In the genomic region with DNA sequence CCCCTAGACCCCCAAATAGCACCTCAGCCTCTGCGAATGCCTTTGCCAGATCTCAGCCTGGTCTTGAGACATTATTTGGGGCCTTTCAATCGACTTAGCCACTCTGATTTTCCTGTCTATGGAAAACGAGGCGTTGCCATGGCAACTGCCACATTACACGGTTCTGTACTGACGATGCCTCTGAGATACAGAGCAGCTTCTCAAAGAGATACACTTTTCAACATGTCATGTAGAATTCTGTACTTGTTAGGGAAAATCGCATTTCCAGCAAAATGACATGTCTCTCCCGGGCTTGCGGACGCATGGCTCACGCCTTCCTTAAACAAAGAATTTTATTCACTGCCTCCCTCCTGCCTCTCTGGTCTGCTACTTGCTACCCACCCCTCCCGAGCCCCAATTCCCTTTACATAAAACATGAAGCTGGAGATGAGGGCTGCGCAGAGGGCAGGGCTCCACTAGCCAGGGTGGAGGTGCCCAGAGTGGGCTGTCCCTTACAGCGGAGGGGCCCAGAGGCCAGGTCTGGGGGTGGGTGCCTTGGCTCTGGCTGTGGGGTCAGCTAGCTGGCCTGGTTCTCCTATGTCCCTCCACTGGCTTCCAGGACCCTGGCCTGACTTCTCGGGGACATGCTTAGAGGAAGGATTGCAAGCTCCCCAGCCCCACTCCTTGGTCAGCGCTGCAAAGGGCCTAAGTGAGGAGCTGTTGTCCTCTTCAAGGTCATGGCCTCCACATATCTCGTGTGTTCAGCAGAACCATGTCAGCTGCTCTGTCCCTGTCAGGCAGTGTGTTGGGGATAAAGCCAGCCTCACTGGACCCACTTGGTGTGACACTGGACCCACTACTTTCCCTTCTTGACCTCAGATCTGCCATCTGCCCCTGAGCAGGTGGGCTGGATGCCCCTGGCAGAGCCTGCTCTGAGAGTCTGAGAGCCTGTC, we compare ENCODE assay signal across 25 cellular contexts.
DNase-seq lines count a peak whose midpoint lies in the region; ATAC-seq and TF ChIP-seq lines count a peak whose summit lies in the region.
"Had no signal": no experiment of that assay in that cellular context is flagged by ENCODE, and none has a peak within 500 bp of the region (broad histone marks: within the 10 kb centered on the region; RNA-seq: fewer than 3 reads in every experiment).

No MANE protein-coding gene starts in this region.

- H3K36me3 Mint-ChIP-seq in brain: no peaks in the 10 kb centered on the region
- no peaks in the 10 kb centered on the region for H3K36me3 Mint-ChIP-seq in activated T-helper 1 cell treated with anti-CD3 and anti-CD28 coated beads, Interleukin-12 subunit alpha, Interleukin-12 subunit beta, Interleukin-2, Interleukin-4 antibody, amounts not matched to agents 30 ng/mL and 10 ng/mL and 1 ng/mL, durations not matched to agents 14 hours and 24 hours and 36 hours (ENCODE audit: low read depth)
- H3K36me3 Mint-ChIP-seq: activated naive CD4-positive, alpha-beta T cell treated with anti-CD3 and anti-CD28 coated beads, Interleukin-2, amount 10 ng/mL, durations not matched to agents 7 days and 5 days had no signal

- H3K4me1 ChIP-seq in foreskin keratinocyte: no peaks in the 10 kb centered on the region
- H3K4me1 ChIP-seq: lower lobe of right lung, parathyroid adenoma, Peyer's patch, upper lobe of left lung had no signal

- peak; percentile 8 for DNase-seq in NCI-H2227 treated with DMSO at 0.1 percent for 48 hours (lab: John Stamatoyannopoulos, UW)
- DNase-seq in posterior cingulate gyrus: peak in 9 of 10 donors; percentile 29 to 95 (median 75)
- no peak for DNase-seq in foreskin keratinocyte
- no peak for DNase-seq in activated T-helper 1 cell treated with anti-CD3 and anti-CD28 coated beads, Interleukin-12 subunit alpha, Interleukin-12 subunit beta, Interleukin-2, Interleukin-4 antibody, amounts not matched to agents 30 ng/mL and 10 ng/mL and 1 ng/mL, durations not matched to agents 14 hours and 24 hours and 36 hours (ENCODE audit: low spot score)
- DNase-seq in stimulated activated naive CD8-positive, alpha-beta T cell treated with anti-CD3 and anti-CD28 coated beads, Interleukin-15, Interleukin-2, amounts not matched to agents 100 U/mL and 50 U/mL, for 24 hours: no peak
- DNase-seq: activated CD8-positive, alpha-beta T cell treated with anti-CD3 and anti-CD28 coated beads for 36 hours; activated naive CD4-positive, alpha-beta T cell treated with anti-CD3 and anti-CD28 coated beads, Interleukin-2, amount 10 ng/mL, durations not matched to agents 7 days and 5 days; activated T-cell treated with anti-CD3 and anti-CD28 coated beads, Interleukin-2, amount 50 U/mL, for 1 hour; CD8-positive, alpha-beta memory T cell; DND-41; lower lobe of right lung; NCI-H187; NK-92 treated with Interleukin-12 subunit alpha and Interleukin-12 subunit beta, amount 100 ng/mL, for 24 hours; Peyer's patch; SK-N-SH; stimulated activated CD4-positive, alpha-beta T cell treated with anti-CD3 and anti-CD28 coated beads, Interleukin-4, amount 100 ng/mL, for 1 hour had no signal

- peaks cover 3 to 23% (median 15%) of the 10 kb centered on the region in 5 experiments for H3K9me3 Mint-ChIP-seq in brain
- H3K9me3 Mint-ChIP-seq in activated T-helper 1 cell treated with anti-CD3 and anti-CD28 coated beads, Interleukin-12 subunit alpha, Interleukin-12 subunit beta, Interleukin-2, Interleukin-4 antibody, amounts not matched to agents 30 ng/mL and 10 ng/mL and 1 ng/mL, durations not matched to agents 14 hours and 24 hours and 36 hours: no peaks in the 10 kb centered on the region
- H3K9me3 Mint-ChIP-seq: activated CD8-positive, alpha-beta T cell treated with anti-CD3 and anti-CD28 coated beads for 36 hours; activated naive CD4-positive, alpha-beta T cell treated with anti-CD3 and anti-CD28 coated beads, Interleukin-2, amount 10 ng/mL, durations not matched to agents 7 days and 5 days; stimulated activated naive CD8-positive, alpha-beta T cell treated with anti-CD3 and anti-CD28 coated beads, Interleukin-15, Interleukin-2, amounts not matched to agents 100 ng/mL and 50 ng/mL, for 24 hours; T-helper 2 cell treated with Interferon-gamma antibody and Interleukin-4, amounts not matched to agents 5 μg/mL and 100 μg/mL, for 36 hours had no signal

- H3K27me3 ChIP-seq in layer of hippocampus (ENCODE audit: control insufficient read depth, insufficient read depth, low read length) (no peaks in the 10 kb centered on the region), foreskin keratinocyte (no peaks in the 10 kb centered on the region)
- H3K27me3 ChIP-seq: Peyer's patch, upper lobe of left lung had no signal

- peak overlapping the region; percentile 87 to 99 (median 97) for H3K27ac Mint-ChIP-seq in brain
- no peak overlapping the region for H3K27ac Mint-ChIP-seq in activated T-helper 1 cell treated with anti-CD3 and anti-CD28 coated beads, Interleukin-12 subunit alpha, Interleukin-12 subunit beta, Interleukin-2, Interleukin-4 antibody, amounts not matched to agents 30 ng/mL and 10 ng/mL and 1 ng/mL, durations not matched to agents 14 hours and 24 hours and 36 hours
- H3K27ac Mint-ChIP-seq: activated CD8-positive, alpha-beta T cell treated with anti-CD3 and anti-CD28 coated beads for 36 hours; activated naive CD4-positive, alpha-beta T cell treated with anti-CD3 and anti-CD28 coated beads, Interleukin-2, amount 10 ng/mL, durations not matched to agents 7 days and 5 days; CD8-positive, alpha-beta memory T cell; stimulated activated naive CD8-positive, alpha-beta T cell treated with anti-CD3 and anti-CD28 coated beads, Interleukin-15, Interleukin-2, amounts not matched to agents 100 ng/mL and 50 ng/mL, for 24 hours; T-helper 2 cell treated with Interferon-gamma antibody and Interleukin-4, amounts not matched to agents 5 μg/mL and 100 μg/mL, for 36 hours; WTC11 had no signal

- no peak for ATAC-seq in foreskin keratinocyte
- ATAC-seq in stimulated activated naive CD8-positive, alpha-beta T cell treated with anti-CD3 and anti-CD28 coated beads, Interleukin-15, Interleukin-2, amounts not matched to agents 100 U/mL and 50 U/mL, for 24 hours: no peak
- ATAC-seq: activated CD8-positive, alpha-beta T cell treated with anti-CD3 and anti-CD28 coated beads for 36 hours; lower lobe of right lung; WTC11 had no signal

- H3K27ac ChIP-seq in layer of hippocampus (ENCODE audit: low read depth, low read length) (peak overlapping the region; percentile 22), foreskin keratinocyte (no peak overlapping the region)
- H3K27ac ChIP-seq: coronary artery, KMS-11, lower lobe of right lung, parathyroid adenoma, Peyer's patch, upper lobe of left lung had no signal

- intact Hi-C loops in posterior cingulate gyrus (cut with DNase I): no loop called here
- intact Hi-C loops in activated T-helper 1 cell treated with anti-CD3 and anti-CD28 coated beads, Interleukin-12 subunit alpha, Interleukin-12 subunit beta, Interleukin-2, Interleukin-4 antibody, amounts not matched to agents 30 ng/mL and 10 ng/mL and 1 ng/mL, durations not matched to agents 14 hours and 24 hours and 36 hours (cut with micrococcal nuclease): no loop called here

- TF ChIP-seq CTCF in brain (conservative IDR thresholded peaks at IDR 0.05) (no peak), foreskin keratinocyte (conservative IDR thresholded peaks at IDR 0.05) (no peak)

- H3K4me3 Mint-ChIP-seq in brain: peak overlapping the region in 4 of 5 experiments; percentile 24 to 44 (median 32)
- no peak overlapping the region for H3K4me3 Mint-ChIP-seq in activated T-helper 1 cell treated with anti-CD3 and anti-CD28 coated beads, Interleukin-12 subunit alpha, Interleukin-12 subunit beta, Interleukin-2, Interleukin-4 antibody, amounts not matched to agents 30 ng/mL and 10 ng/mL and 1 ng/mL, durations not matched to agents 14 hours and 24 hours and 36 hours
- H3K4me3 Mint-ChIP-seq: activated CD8-positive, alpha-beta T cell treated with anti-CD3 and anti-CD28 coated beads for 36 hours; activated naive CD4-positive, alpha-beta T cell treated with anti-CD3 and anti-CD28 coated beads, Interleukin-2, amount 10 ng/mL, durations not matched to agents 7 days and 5 days; CD8-positive, alpha-beta memory T cell; stimulated activated naive CD8-positive, alpha-beta T cell treated with anti-CD3 and anti-CD28 coated beads, Interleukin-15, Interleukin-2, amounts not matched to agents 100 ng/mL and 50 ng/mL, for 24 hours; T-helper 2 cell treated with Interferon-gamma antibody and Interleukin-4, amounts not matched to agents 5 μg/mL and 100 μg/mL, for 36 hours; WTC11 had no signal

- H3K4me1 Mint-ChIP-seq in brain: peaks cover 74% of the 10 kb centered on the region
- H3K4me1 Mint-ChIP-seq in activated T-helper 1 cell treated with anti-CD3 and anti-CD28 coated beads, Interleukin-12 subunit alpha, Interleukin-12 subunit beta, Interleukin-2, Interleukin-4 antibody, amounts not matched to agents 30 ng/mL and 10 ng/mL and 1 ng/mL, durations not matched to agents 14 hours and 24 hours and 36 hours (ENCODE audit: low read depth): no peaks in the 10 kb centered on the region
- H3K4me1 Mint-ChIP-seq: activated naive CD4-positive, alpha-beta T cell treated with anti-CD3 and anti-CD28 coated beads, Interleukin-2, amount 10 ng/mL, durations not matched to agents 7 days and 5 days; CD8-positive, alpha-beta memory T cell had no signal

- no peaks in the 10 kb centered on the region for H3K27me3 Mint-ChIP-seq in brain
- peaks cover 3% of the 10 kb centered on the region for H3K27me3 Mint-ChIP-seq in activated T-helper 1 cell treated with anti-CD3 and anti-CD28 coated beads, Interleukin-12 subunit alpha, Interleukin-12 subunit beta, Interleukin-2, Interleukin-4 antibody, amounts not matched to agents 30 ng/mL and 10 ng/mL and 1 ng/mL, durations not matched to agents 14 hours and 24 hours and 36 hours (ENCODE audit: insufficient read depth)
- H3K27me3 Mint-ChIP-seq: activated CD8-positive, alpha-beta T cell treated with anti-CD3 and anti-CD28 coated beads for 36 hours had no signal

Comparison
In these comparisons a context has a peak if more than half of its experiments do, and no peak if none do; other contexts are left out.
1. DNase-seq: peak in NCI-H2227 treated with DMSO at 0.1 percent for 48 hours (single experiment) and posterior cingulate gyrus (9 of 10); none in foreskin keratinocyte (0 of 2), activated T-helper 1 cell treated with anti-CD3 and anti-CD28 coated beads, Interleukin-12 subunit alpha, Interleukin-12 subunit beta, Interleukin-2, Interleukin-4 antibody, amounts not matched to agents 30 ng/mL and 10 ng/mL and 1 ng/mL, durations not matched to agents 14 hours and 24 hours and 36 hours (single experiment) and stimulated activated naive CD8-positive, alpha-beta T cell treated with anti-CD3 and anti-CD28 coated beads, Interleukin-15, Interleukin-2, amounts not matched to agents 100 U/mL and 50 U/mL, for 24 hours (single experiment).